ENCODE assay signal across 12 cellular contexts in genomic region chr10:43857206-43857952, GRCh38.
DNase-seq lines count a peak whose midpoint lies in the region; ATAC-seq lines count a peak whose summit lies in the region.
"Had no signal": no experiment of that assay in that cellular context is flagged by ENCODE, and none has a peak within 500 bp of the region (broad histone marks: within the 10 kb centered on the region; RNA-seq: fewer than 3 reads in every experiment).

No MANE protein-coding gene starts in this region.

- H3K27ac ChIP-seq in cingulate gyrus (ENCODE audit: low read depth, low read length): peak overlapping the region; percentile 21

- no peak for ATAC-seq in GM21528 (IDR thresholded peaks at IDR 0.05; ENCODE audit: low FRiP score, unreplicated experiment)
- ATAC-seq: activated naive CD4-positive, alpha-beta T cell treated with anti-CD3 and anti-CD28 coated beads, Interleukin-2, amount 50 U/mL, for 72 hours had no signal

- DNase-seq in AG20443 (ENCODE audit: low spot score): peak; percentile 72
- DNase-seq in LHCN-M2 (ENCODE audit: low read depth): peak; percentile 86
- peak; percentile 78 for DNase-seq in non-pigmented ciliary epithelial cell (ENCODE audit: low read depth)
- no peak for DNase-seq in retina
- DNase-seq in DMS153 (lab: John Stamatoyannopoulos, UW): no peak
- no peak for DNase-seq in AML-193 (lab: John Stamatoyannopoulos, UW)
- DNase-seq: activated CD4-positive, alpha-beta T cell treated with anti-CD3 and anti-CD28 coated beads for 48 hours; COR-L47; SHP77 had no signal

Comparison
In these comparisons a context has a peak if more than half of its experiments do, and no peak if none do; other contexts are left out.
1. DNase-seq: peak in AG20443 (single experiment), LHCN-M2 (single experiment) and non-pigmented ciliary epithelial cell (single experiment); none in retina (single experiment), DMS153 (single experiment) and AML-193 (0 of 2).